ENCODE assay signal across 26 cellular contexts in the genomic region with DNA sequence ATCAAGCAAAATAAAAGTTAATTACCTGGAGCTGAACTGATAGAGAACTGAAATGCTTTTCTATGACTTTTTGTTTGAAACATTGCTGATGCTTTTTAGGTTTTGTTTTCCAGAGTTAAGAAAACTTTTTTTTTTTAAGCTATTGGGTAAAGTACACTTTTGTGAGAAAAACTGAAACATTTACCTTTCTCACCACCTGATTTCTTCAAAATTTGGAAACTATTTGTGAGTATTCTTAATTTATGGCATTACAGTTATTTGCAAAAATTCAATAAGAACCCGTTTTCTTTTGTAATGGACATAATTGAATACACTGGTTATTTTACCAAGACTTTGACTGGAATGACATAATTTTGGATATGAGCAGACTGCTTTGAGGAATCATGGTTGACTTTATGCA. TPM values are rescaled to one million over a fixed set of nuclear protein-coding genes. Genes with fewer than 3 reads are reported as not detected.
"Had no signal": no experiment of that assay in that cellular context is flagged by ENCODE, and none has a peak within 500 bp of the region (broad histone marks: within the 10 kb centered on the region; RNA-seq: fewer than 3 reads in every experiment).

No MANE protein-coding gene starts in this region.

- H3K27me3 ChIP-seq: Peyer's patch, SJCRH30 had no signal

- DNase-seq: Kasumi-1, MM.1S, NCI-H1048, NCI-H1105, NCI-H1417, NCI-H1436 treated with DMSO at 0.1 percent for 48 hours, NCI-H1694, NCI-H187 treated with DMSO at 0.1 percent for 48 hours, NCI-H2029 treated with DMSO at 0.1 percent for 48 hours, NCI-H2171, NCI-H226, NCI-H446, NCI-H510A, NCI-H524 treated with DMSO at 0.1 percent for 48 hours, NCI-H69, NCI-H774, PC-9, Peyer's patch, SHP77 treated with DMSO at 0.1 percent for 48 hours, SJCRH30, T-helper 1 cell had no signal

- H3K9me3 ChIP-seq: Peyer's patch had no signal

- H3K9ac ChIP-seq: KMS-11 had no signal

- H3K36me3 ChIP-seq: Peyer's patch, SJCRH30 had no signal

- H3K27ac ChIP-seq: KMS-11, PC-9, Peyer's patch, SJCRH30 had no signal

- H3K4me1 ChIP-seq: Peyer's patch had no signal

- H3K4me3 ChIP-seq: K562, PC-9, Peyer's patch, SJCRH30 had no signal

- H3K4me2 ChIP-seq: KMS-11, PC-9 had no signal

RNA-seq across cellular contexts. Expression of gene C9orf153, which starts 6.6 kb away (rescaled TPM):
- total RNA-seq: HT1080, M059J, Right ventricle myocardium inferior had no signal
